Comparison of ENCODE assay signal across 1 cellular context in genomic region chr17:3603870-3604259, GRCh38.
TF ChIP-seq lines count a peak whose summit lies in the region.

No MANE protein-coding gene starts in this region.

TF ChIP-seq in IMR-90, 13 proteins besides CTCF, POLR2A, EP300 and RAD21:
- TF ChIP-seq NFE2L2 (IDR thresholded peaks at IDR 0.05; ENCODE audit: low read depth, low read length) (no peak), FOS (IDR thresholded peaks at IDR 0.05; ENCODE audit: low read depth, low read length) (no peak)
